Comparison of ENCODE assay signal across 8 cellular contexts in the genomic region with DNA sequence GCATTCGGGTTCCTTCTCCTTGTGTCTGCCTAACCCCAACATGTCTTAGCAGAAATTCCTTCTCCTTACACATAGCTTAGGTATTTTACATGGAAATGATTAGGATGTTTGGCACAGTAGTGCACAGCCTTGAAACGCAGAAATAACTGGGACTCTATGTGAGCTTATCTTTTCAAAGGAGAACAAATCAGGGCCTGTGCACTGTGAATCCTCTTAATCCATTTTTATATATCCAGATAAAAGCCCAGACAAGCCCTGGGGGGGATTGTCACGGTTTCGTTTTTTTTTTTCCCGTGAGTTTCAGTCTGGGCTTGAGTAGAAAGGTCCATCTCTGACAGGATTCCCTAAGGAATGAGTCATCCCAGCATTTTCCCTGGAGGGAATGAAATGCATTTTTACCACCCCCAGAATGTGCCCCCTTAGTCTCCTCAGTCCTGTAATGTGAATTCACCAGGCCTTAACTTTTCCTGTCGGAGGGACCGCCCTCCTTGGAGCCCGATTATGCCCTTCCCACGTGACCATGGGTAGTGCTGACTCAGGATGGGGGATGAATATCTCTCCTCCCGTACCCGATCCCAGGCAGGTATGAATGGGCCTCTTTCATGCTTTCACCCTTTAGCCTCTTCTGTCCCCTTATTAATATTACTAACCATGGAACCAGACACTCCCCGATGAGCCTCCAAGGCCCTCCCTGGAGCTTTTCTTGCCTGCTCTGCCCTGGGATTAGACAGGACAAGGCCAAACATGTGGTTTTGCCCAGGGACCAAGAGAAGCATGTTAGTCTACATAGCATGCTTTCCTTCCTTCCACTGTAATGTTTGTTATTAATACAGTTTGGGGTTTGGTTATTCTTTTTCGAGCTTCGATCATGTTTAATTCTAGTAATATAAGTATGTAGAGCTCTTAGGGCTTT. TPM values are rescaled to one million over a fixed set of nuclear protein-coding genes. Genes with fewer than 3 reads are reported as not detected.
DNase-seq lines count a peak whose midpoint lies in the region; ATAC-seq, FAIRE-seq and TF ChIP-seq lines count a peak whose summit lies in the region.

No MANE protein-coding gene starts in this region.

- H2AFZ ChIP-seq in neuronal stem cell (ENCODE audit: low read length) = peak overlapping the region; percentile 43

- peak; percentile 94 for DNase-seq in AG10803 (ENCODE audit: low read depth)
- DNase-seq in RCC 7860 (ENCODE audit: low spot score) = peak; percentile 89
- DNase-seq in fibroblast of gingiva (ENCODE audit: low read depth) = peak; percentile 78
- no peak for DNase-seq in neuronal stem cell (ENCODE audit: low spot score)
- no peak for DNase-seq in activated CD4-positive, alpha-beta T cell treated with anti-CD3 and anti-CD28 coated beads, Interleukin-2, amount 50 U/mL, for 1 hour
- no peak for DNase-seq in Kasumi-1 (lab: John Stamatoyannopoulos, UW)

- H3K27me3 ChIP-seq in neuronal stem cell (ENCODE audit: control insufficient read depth in 3 of 3, insufficient read depth in 3 of 3, low read depth in 1 of 3, low read length in 3 of 3) = no peaks in the 10 kb centered on the region

- H4K8ac ChIP-seq in neuronal stem cell (ENCODE audit: low read depth, low read length) = no peak overlapping the region

- no peak overlapping the region for H2BK12ac ChIP-seq in neuronal stem cell (ENCODE audit: low read length)

- no peak overlapping the region for H3K9ac ChIP-seq in neuronal stem cell (ENCODE audit: low read depth, low read length, poor library complexity)

- H2AK5ac ChIP-seq in neuronal stem cell (ENCODE audit: low read depth, low read length) = no peak overlapping the region

- ATAC-seq in GM19328 (IDR thresholded peaks at IDR 0.05; ENCODE audit: unreplicated experiment) = no peak
- ATAC-seq in HG03565 (IDR thresholded peaks at IDR 0.05; ENCODE audit: unreplicated experiment) = no peak

- no peak for TF ChIP-seq CTCF in AG10803 (conservative IDR thresholded peaks at IDR 0.05; ENCODE audit: low read length)

- no peak overlapping the region for H3K18ac ChIP-seq in neuronal stem cell (ENCODE audit: low read length)

- WGBS in neuronal stem cell (ENCODE audit: extremely low coverage in 2 of 2, insufficient read length in 2 of 2, insufficient replicate concordance in 1 of 2), 2 donors = no CpG with 5 or more reads among the region's 14 CpGs

- H3K4me1 ChIP-seq in neuronal stem cell (ENCODE audit: control insufficient read depth in 2 of 2, insufficient read depth in 1 of 2, low read depth in 1 of 2, low read length in 2 of 2) = peaks cover 17 to 19% of the 10 kb centered on the region in 2 donors

- H3K4me3 ChIP-seq in AG10803 (ENCODE audit: low read length) = peak overlapping the region; percentile 38
- H3K4me3 ChIP-seq in neuronal stem cell (ENCODE audit: low read length in 2 of 2) = no peak overlapping the region

- H2BK120ac ChIP-seq in neuronal stem cell (ENCODE audit: low read depth, low read length) = no peak overlapping the region

- no peak overlapping the region for H3K27ac ChIP-seq in neuronal stem cell (replicated peaks; ENCODE audit: low read length)

- H3K9me3 ChIP-seq in neuronal stem cell (replicated peaks in 1 of 2; ENCODE audit: control insufficient read depth in 2 of 2, insufficient read depth in 1 of 2, low read depth in 1 of 2, low read length in 2 of 2) = no peaks in the 10 kb centered on the region

- no peak overlapping the region for H3K4ac ChIP-seq in neuronal stem cell (ENCODE audit: low read length)

- H3K23ac ChIP-seq in neuronal stem cell (ENCODE audit: low read depth, low read length, poor library complexity) = no peak overlapping the region

- H2BK5ac ChIP-seq in neuronal stem cell (ENCODE audit: low read length) = no peak overlapping the region

- peak; percentile 86 for FAIRE-seq in RCC 7860 (lab: Jason Lieb, UNC)

- H3K79me1 ChIP-seq in neuronal stem cell (ENCODE audit: low read depth, low read length) = no peaks in the 10 kb centered on the region

- no peak overlapping the region for H2BK15ac ChIP-seq in neuronal stem cell (ENCODE audit: low read length)

- H3K14ac ChIP-seq in neuronal stem cell (ENCODE audit: low read length) = no peak overlapping the region

- H4K91ac ChIP-seq in neuronal stem cell (ENCODE audit: low read depth, low read length, poor library complexity) = no peak overlapping the region

- no peak overlapping the region for H3K4me2 ChIP-seq in neuronal stem cell (ENCODE audit: insufficient read depth, low read length, poor library complexity, severe bottlenecking)

- no peaks in the 10 kb centered on the region for H3K36me3 ChIP-seq in neuronal stem cell (replicated peaks in 1 of 2; ENCODE audit: control insufficient read depth in 2 of 2, insufficient read depth in 2 of 2, low read length in 2 of 2)

RNA-seq across cellular contexts. Expression of a gene that starts 23.9 kb away (rescaled TPM):
- polyA plus RNA-seq in neuronal stem cell (2013, experiment 1 of 2) = 28.6 TPM
- 29.3 TPM for polyA plus RNA-seq in neuronal stem cell (2013, experiment 2 of 2)

RNA-seq across cellular contexts. Expression of a gene that starts 59.0 kb away (rescaled TPM):
- polyA plus RNA-seq in neuronal stem cell (2013, experiment 1 of 2) = 16.9 TPM
- 16.6 TPM for polyA plus RNA-seq in neuronal stem cell (2013, experiment 2 of 2)

RNA-seq across cellular contexts. Expression of a gene that starts 59.1 kb away (rescaled TPM):
- 0.28 TPM for polyA plus RNA-seq in neuronal stem cell (2013, experiment 1 of 2)
- polyA plus RNA-seq in neuronal stem cell (2013, experiment 2 of 2) = 0.22 TPM

Comparison
In these comparisons a context has a peak if more than half of its experiments do, and no peak if none do; other contexts are left out.
1. DNase-seq: peak in AG10803 (single experiment), RCC 7860 (single experiment) and fibroblast of gingiva (single experiment); none in neuronal stem cell (single experiment), activated CD4-positive, alpha-beta T cell treated with anti-CD3 and anti-CD28 coated beads, Interleukin-2, amount 50 U/mL, for 1 hour (single experiment) and Kasumi-1 (0 of 2).